Comparison of ENCODE assay signal across 29 cellular contexts in genomic region chr2:96702098-96702785, GRCh38. TPM values are rescaled to one million over a fixed set of nuclear protein-coding genes. Genes with fewer than 3 reads are reported as not detected.
DNase-seq lines count a peak whose midpoint lies in the region; ATAC-seq and TF ChIP-seq lines count a peak whose summit lies in the region.
"Had no signal": no experiment of that assay in that cellular context is flagged by ENCODE, and none has a peak within 500 bp of the region (broad histone marks: within the 10 kb centered on the region; RNA-seq: fewer than 3 reads in every experiment).

No MANE protein-coding gene starts in this region.

- H3K4me1 ChIP-seq in PC-3 (ENCODE audit: insufficient read depth, low read length): no peaks in the 10 kb centered on the region
- H3K4me1 ChIP-seq: BE2C, HAP-1, lower lobe of right lung had no signal

- no peak overlapping the region for H3K27ac ChIP-seq in PC-3 (ENCODE audit: low read length)
- no peak overlapping the region for H3K27ac ChIP-seq in epithelial cell of prostate
- H3K27ac ChIP-seq: lower lobe of right lung had no signal

- no TSS peak for BruUV-seq in PC-3 (replicated peaks; lab: Mats Ljungman, UMichigan)

- peak; percentile 48 for ATAC-seq in PC-3
- ATAC-seq: activated naive CD4-positive, alpha-beta T cell treated with anti-CD3 and anti-CD28 coated beads, Interleukin-2, amount 50 U/mL, for 72 hours; activated T-helper 17 cell treated with anti-CD3 and anti-CD28 coated beads, Interleukin-2, amount 50 U/mL, for 72 hours; lower lobe of right lung; mucosa of descending colon; Panc1; stimulated activated naive CD8-positive, alpha-beta T cell treated with anti-CD3 and anti-CD28 coated beads, Interleukin-15, amount 100 ng/mL, for 72 hours had no signal

- CTCF ChIA-PET in PC-3 (lab: Charles Lee): no interaction called here

- no peaks in the 10 kb centered on the region for H3K79me2 ChIP-seq in PC-3 (ENCODE audit: low read length)

- POLR2A ChIA-PET in PC-3 (lab: Charles Lee; ENCODE audit: unreplicated experiment): no interaction called here

- no peaks in the 10 kb centered on the region for H3K9me2 ChIP-seq in PC-3 (replicated peaks; ENCODE audit: low read length)

- TF ChIP-seq CTCF in PC-3 (conservative IDR thresholded peaks at IDR 0.05; ENCODE audit: low read depth, low read length): no peak

- H3K4me2 ChIP-seq in PC-3 (ENCODE audit: low read length): no peak overlapping the region

- H4K20me1 ChIP-seq in PC-3 (ENCODE audit: low read length): no peaks in the 10 kb centered on the region

- DNase-seq in activated effector memory CD4-positive, alpha-beta T cell treated with anti-CD3 and anti-CD28 coated beads, Interleukin-2, amount 50 U/mL, for 16 hours: peak; percentile 57
- DNase-seq in activated effector memory CD4-positive, alpha-beta T cell treated with Interleukin-2 at 50 U/mL for 16 hours: no peak
- DNase-seq in PC-3 (peak; percentile 80), epithelial cell of prostate (ENCODE audit: low read depth, low spot score) (peak; percentile 20), D341Med (ENCODE audit: low spot score) (no peak), T1000 (lab: John Stamatoyannopoulos, UW) (no peak)
- no peak for DNase-seq in stimulated activated CD4-positive, alpha-beta T cell treated with anti-CD3 and anti-CD28 coated beads, Interleukin-4, amount 100 ng/mL, for 1 hour
- DNase-seq: ACHN; activated CD4-positive, alpha-beta T cell treated with anti-CD3 and anti-CD28 coated beads, Interleukin-2, amount 10 ng/mL, durations not matched to agents 7 days and 5 days; activated CD8-positive, alpha-beta memory T cell treated with anti-CD3 and anti-CD28 coated beads, Interleukin-2, amount 50 U/mL, for 4 hours; BE2C; DMS79 treated with DMSO at 0.1 percent for 48 hours; lower lobe of right lung; mucosa of descending colon; MV-4-11; NCI-H2171; NCI-H510A treated with DMSO at 0.1 percent for 48 hours; SIG-M5; stimulated activated naive CD8-positive, alpha-beta T cell treated with anti-CD3 and anti-CD28 coated beads, Interleukin-15, amount 100 ng/mL, for 72 hours; T-helper 9 cell had no signal

- H3K27me3 ChIP-seq in PC-3 (ENCODE audit: low read length): no peaks in the 10 kb centered on the region
- H3K27me3 ChIP-seq: BE2C had no signal

- no peak overlapping the region for H3K9ac ChIP-seq in PC-3 (ENCODE audit: low read length)

- no peaks in the 10 kb centered on the region for H3F3A ChIP-seq in PC-3 (ENCODE audit: low read length, unreplicated experiment)

- H3K9me3 ChIP-seq in PC-3 (ENCODE audit: low read length): no peaks in the 10 kb centered on the region
- H3K9me3 ChIP-seq: BE2C, HAP-1, lower lobe of right lung, mucosa of descending colon had no signal

- no peak overlapping the region for H3K4me3 ChIP-seq in PC-3 (ENCODE audit: low read length)
- H3K4me3 ChIP-seq: HAP-1, lower lobe of right lung, mucosa of descending colon had no signal

- H3K36me3 ChIP-seq in PC-3 (ENCODE audit: low read depth, low read length): peaks cover 13% of the 10 kb centered on the region
- H3K36me3 ChIP-seq: BE2C had no signal

- H2AFZ ChIP-seq in PC-3 (ENCODE audit: low read length): no peak overlapping the region

- intact Hi-C loops in PC-3 (cut with micrococcal nuclease): no loop called here

RNA-seq across cellular contexts. Expression of gene LMAN2L, which starts 37.6 kb away (rescaled TPM):
- 27.8 and 31.4 TPM in 2 replicates for total RNA-seq in PC-3 (2014; rRNA removed)

RNA-seq across cellular contexts. Expression of gene CNNM4, which starts 58.5 kb away (rescaled TPM):
- total RNA-seq in PC-3 (2014; rRNA removed): 12.5 and 15.1 TPM in 2 replicates

RNA-seq across cellular contexts. Expression of gene FER1L5, which starts 59.7 kb away (rescaled TPM):
- not detected in 2 replicates for total RNA-seq in PC-3 (2014; rRNA removed)
- total RNA-seq: activated CD4-positive, alpha-beta T cell treated with anti-CD3 and anti-CD28 coated beads, Interleukin-2, amount 10 ng/mL, durations not matched to agents 7 days and 5 days; activated naive CD4-positive, alpha-beta T cell treated with anti-CD3 and anti-CD28 coated beads, Interleukin-2, amount 50 U/mL, for 72 hours; activated T-helper 17 cell treated with anti-CD3 and anti-CD28 coated beads, Interleukin-2, amount 50 U/mL, for 72 hours; dermis microvascular lymphatic vessel endothelial cell; glomerular endothelial cell; kidney epithelial cell; natural killer cell treated with Interleukin-12 subunit alpha and Interleukin-12 subunit beta and Interleukin-15 and Interleukin-18, amount 100 ng/mL, for 72 hours; omental fat pad had no signal

Comparison
In these comparisons a context has a peak if more than half of its experiments do, and no peak if none do; other contexts are left out.
1. DNase-seq: peak in activated effector memory CD4-positive, alpha-beta T cell treated with anti-CD3 and anti-CD28 coated beads, Interleukin-2, amount 50 U/mL, for 16 hours (single experiment), PC-3 (single experiment) and epithelial cell of prostate (single experiment); none in activated effector memory CD4-positive, alpha-beta T cell treated with Interleukin-2 at 50 U/mL for 16 hours (single experiment), D341Med (single experiment), stimulated activated CD4-positive, alpha-beta T cell treated with anti-CD3 and anti-CD28 coated beads, Interleukin-4, amount 100 ng/mL, for 1 hour (single experiment) and T1000 (single experiment).